Comparison of ENCODE assay signal across 14 cellular contexts in genomic region chr11:86550757-86551156, GRCh38.
DNase-seq lines count a peak whose midpoint lies in the region; TF ChIP-seq lines count a peak whose summit lies in the region.
"Had no signal": no experiment of that assay in that cellular context is flagged by ENCODE, and none has a peak within 500 bp of the region (broad histone marks: within the 10 kb centered on the region; RNA-seq: fewer than 3 reads in every experiment).

No MANE protein-coding gene starts in this region.

- H3K27me3 ChIP-seq in neural progenitor cell (no peaks in the 10 kb centered on the region), tibial artery (no peaks in the 10 kb centered on the region), MG63 (no peaks in the 10 kb centered on the region)

- no peaks in the 10 kb centered on the region for H4K20me1 ChIP-seq in neural progenitor cell (ENCODE audit: low read depth)

- H3K4me3 ChIP-seq in neural progenitor cell: no peak overlapping the region
- no peak overlapping the region for H3K4me3 ChIP-seq in tibial artery
- no peak overlapping the region for H3K4me3 ChIP-seq in MG63

- intact Hi-C loops in tibial artery (cut with DNase I; ENCODE audit: low total_unique reads): no loop called here

- CTCF ChIA-PET in RWPE1 (lab: Yijun Ruan, JAX): interaction anchor here (0.7 kb wide), 1 partner anchor 190 kb away, joined by 3 read pairs; no protein-coding TSS in a partner anchor

- no peak overlapping the region for H3K9ac ChIP-seq in neural progenitor cell

- H3K4me2 ChIP-seq in neural progenitor cell: no peak overlapping the region

- H3K4me1 ChIP-seq in neural progenitor cell: no peaks in the 10 kb centered on the region
- H3K4me1 ChIP-seq in tibial artery: peaks cover 0 to 62% (median 41%) of the 10 kb centered on the region in 4 donors

- H3K36me3 ChIP-seq in neural progenitor cell: no peaks in the 10 kb centered on the region
- H3K36me3 ChIP-seq in tibial artery: peaks cover 0 to 4% (median 0%) of the 10 kb centered on the region in 3 donors
- no peaks in the 10 kb centered on the region for H3K36me3 ChIP-seq in MG63

- POLR2A ChIA-PET in RWPE1 (lab: Yijun Ruan, JAX; ENCODE audit: low non-redundant PET): no interaction called here

- H3K36me3 Mint-ChIP-seq in brain: no peaks in the 10 kb centered on the region
- no peaks in the 10 kb centered on the region for H3K36me3 Mint-ChIP-seq in neural progenitor cell
- peaks cover 11% of the 10 kb centered on the region for H3K36me3 Mint-ChIP-seq in osteocyte (ENCODE audit: unreplicated experiment)
- H3K36me3 Mint-ChIP-seq: CD8-positive, alpha-beta T cell had no signal

- H3K27ac ChIP-seq in RWPE1 (peak overlapping the region; percentile 26; the same call in 1 of the 2 replicates), neural progenitor cell (no peak overlapping the region), tibial artery (peak overlapping the region; percentile 67 to 68)

- no peaks in the 10 kb centered on the region for H3F3A ChIP-seq in neural progenitor cell (ENCODE audit: low read depth)

- peaks cover 12% of the 10 kb centered on the region for H3K4me1 Mint-ChIP-seq in brain
- H3K4me1 Mint-ChIP-seq in neural progenitor cell: no peaks in the 10 kb centered on the region
- peaks cover 33% of the 10 kb centered on the region for H3K4me1 Mint-ChIP-seq in osteocyte (ENCODE audit: unreplicated experiment)
- H3K4me1 Mint-ChIP-seq: activated B cell treated with CpG ODN at 0.5 μM for 24 hours; activated naive CD8-positive, alpha-beta T cell treated with anti-CD3 and anti-CD28 coated beads, Interleukin-2, amount 50 U/mL, for 24 hours had no signal

- H2AFZ ChIP-seq in neural progenitor cell (replicated peaks): no peak overlapping the region

- H3K9me3 ChIP-seq in neural progenitor cell (ENCODE audit: low read depth) (no peaks in the 10 kb centered on the region), tibial artery (no peaks in the 10 kb centered on the region), MG63 (no peaks in the 10 kb centered on the region)

- H3K27me3 Mint-ChIP-seq in brain: no peaks in the 10 kb centered on the region
- no peaks in the 10 kb centered on the region for H3K27me3 Mint-ChIP-seq in neural progenitor cell (ENCODE audit: insufficient read depth, low read depth)
- H3K27me3 Mint-ChIP-seq in osteocyte (ENCODE audit: unreplicated experiment): no peaks in the 10 kb centered on the region
- H3K27me3 Mint-ChIP-seq: activated B cell treated with CpG ODN at 0.5 μM for 24 hours; activated CD4-positive, alpha-beta memory T cell treated with anti-CD3 and anti-CD28 coated beads for 36 hours; dendritic cell treated with granulocyte-macrophage colony-stimulating factor and Interleukin-4, amounts not matched to agents 40 ng/mL and 50 ng/mL, for 4 days had no signal

- no peak for TF ChIP-seq CTCF in RWPE1 (conservative IDR thresholded peaks at IDR 0.05; ENCODE audit: low read depth)
- no peak for TF ChIP-seq CTCF in brain (conservative IDR thresholded peaks at IDR 0.05)
- no peak for TF ChIP-seq CTCF in neural progenitor cell (IDR thresholded peaks at IDR 0.05)
- TF ChIP-seq CTCF in tibial artery (IDR thresholded peaks at IDR 0.05): no peak
- no peak for TF ChIP-seq CTCF in osteocyte (IDR thresholded peaks at IDR 0.05)

- no peak overlapping the region for H3K4me3 Mint-ChIP-seq in brain
- H3K4me3 Mint-ChIP-seq in neural progenitor cell: no peak overlapping the region
- H3K4me3 Mint-ChIP-seq in osteocyte (ENCODE audit: unreplicated experiment): no peak overlapping the region
- H3K4me3 Mint-ChIP-seq: activated B cell treated with CpG ODN at 0.5 μM for 24 hours; activated CD4-positive, alpha-beta memory T cell treated with anti-CD3 and anti-CD28 coated beads for 36 hours; activated naive CD8-positive, alpha-beta T cell treated with anti-CD3 and anti-CD28 coated beads, Interleukin-2, amount 50 U/mL, for 24 hours; CD8-positive, alpha-beta T cell; dendritic cell treated with granulocyte-macrophage colony-stimulating factor and Interleukin-4, amounts not matched to agents 40 ng/mL and 50 ng/mL, for 4 days had no signal

- peak overlapping the region in 3 of 5 experiments; percentile 2 to 66 (median 14) for H3K27ac Mint-ChIP-seq in brain
- H3K27ac Mint-ChIP-seq in neural progenitor cell: peak overlapping the region; percentile 35
- H3K27ac Mint-ChIP-seq in osteocyte (ENCODE audit: unreplicated experiment): no peak overlapping the region
- H3K27ac Mint-ChIP-seq: activated B cell treated with CpG ODN at 0.5 μM for 24 hours; activated CD4-positive, alpha-beta memory T cell treated with anti-CD3 and anti-CD28 coated beads for 36 hours; activated naive CD8-positive, alpha-beta T cell treated with anti-CD3 and anti-CD28 coated beads, Interleukin-2, amount 50 U/mL, for 24 hours; CD8-positive, alpha-beta T cell; dendritic cell treated with granulocyte-macrophage colony-stimulating factor and Interleukin-4, amounts not matched to agents 40 ng/mL and 50 ng/mL, for 4 days had no signal

- no peak for DNase-seq in RWPE1 (ENCODE audit: low spot score)
- no peak for DNase-seq in neural progenitor cell (ENCODE audit: low spot score)
- DNase-seq in tibial artery: no peak
- no peak for DNase-seq in MG63
- no peak for DNase-seq in osteocyte (ENCODE audit: extremely low spot score, unreplicated experiment)
- no peak for DNase-seq in SHP77 treated with DMSO at 0.1 percent for 48 hours (lab: John Stamatoyannopoulos, UW)
- DNase-seq: activated B cell treated with CpG ODN at 0.5 μM for 24 hours; activated CD4-positive, alpha-beta memory T cell treated with anti-CD3 and anti-CD28 coated beads for 36 hours; activated naive CD8-positive, alpha-beta T cell treated with anti-CD3 and anti-CD28 coated beads, Interleukin-2, amount 50 U/mL, for 24 hours; CD8-positive, alpha-beta T cell; NCI-H146; NCI-H510A treated with DMSO at 0.1 percent for 48 hours had no signal

- H3K9me3 Mint-ChIP-seq in brain (peaks cover 0 to 4% (median 0%) of the 10 kb centered on the region in 5 experiments), neural progenitor cell (no peaks in the 10 kb centered on the region), osteocyte (ENCODE audit: unreplicated experiment) (no peaks in the 10 kb centered on the region)
- H3K9me3 Mint-ChIP-seq: activated B cell treated with CpG ODN at 0.5 μM for 24 hours; activated CD4-positive, alpha-beta memory T cell treated with anti-CD3 and anti-CD28 coated beads for 36 hours; activated naive CD8-positive, alpha-beta T cell treated with anti-CD3 and anti-CD28 coated beads, Interleukin-2, amount 50 U/mL, for 24 hours; dendritic cell treated with granulocyte-macrophage colony-stimulating factor and Interleukin-4, amounts not matched to agents 40 ng/mL and 50 ng/mL, for 4 days had no signal

- H3K79me2 ChIP-seq in neural progenitor cell (ENCODE audit: low read depth): no peaks in the 10 kb centered on the region
